In the genomic region with DNA sequence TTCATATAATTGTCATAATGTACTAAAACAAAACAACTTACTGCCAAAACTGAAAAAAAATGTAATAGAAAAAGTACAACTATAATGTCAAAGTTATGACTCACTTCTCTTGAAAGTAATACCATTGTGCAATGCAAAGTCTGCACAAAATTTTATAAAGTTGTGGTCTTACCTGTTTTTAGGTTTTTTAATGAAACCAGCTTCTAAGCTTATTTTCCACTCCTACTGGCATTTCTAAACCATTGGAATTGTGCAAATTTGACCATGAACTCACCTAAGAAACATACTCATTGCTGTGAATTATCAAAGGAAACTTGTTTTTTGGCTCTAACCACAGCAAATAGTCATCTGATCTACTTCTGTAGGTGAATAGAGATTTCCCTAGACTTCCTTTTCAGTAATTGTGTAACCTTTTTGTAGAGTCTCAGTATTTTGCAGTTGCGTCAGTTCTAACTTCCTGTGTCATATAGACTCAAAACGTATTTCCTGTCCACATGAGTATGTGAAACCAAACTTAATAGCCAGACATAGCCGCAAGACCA, we compare ENCODE assay signal across 10 cellular contexts. TPM values are rescaled to one million over a fixed set of nuclear protein-coding genes. Genes with fewer than 3 reads are reported as not detected.
A peak's percentile ranks its signal among the peaks of the same experiment; 100 is the strongest.
DNase-seq lines count a peak whose midpoint lies in the region; ATAC-seq and TF ChIP-seq lines count a peak whose summit lies in the region.
"Had no signal": no experiment of that assay in that cellular context is flagged by ENCODE, and none has a peak within 500 bp of the region (broad histone marks: within the 10 kb centered on the region; RNA-seq: fewer than 3 reads in every experiment).

No MANE protein-coding gene starts in this region.

- POLR2A ChIA-PET in WTC11 (lab: Charles Lee) = no interaction called here

- no peak overlapping the region for H3K4me3 ChIP-seq in right atrium auricular region
- no peak overlapping the region for H3K4me3 ChIP-seq in uterus
- H3K4me3 ChIP-seq: lung had no signal

- TF ChIP-seq CTCF in WTC11 (IDR thresholded peaks at IDR 0.05) = no peak
- TF ChIP-seq CTCF in right atrium auricular region (IDR thresholded peaks at IDR 0.05) = no peak
- TF ChIP-seq CTCF in uterus (IDR thresholded peaks at IDR 0.05) = no peak

- H3K27me3 Mint-ChIP-seq in activated naive CD4-positive, alpha-beta T cell treated with anti-CD3 and anti-CD28 coated beads for 36 hours (ENCODE audit: low read depth) = peaks cover 11% of the 10 kb centered on the region
- peaks cover 7% of the 10 kb centered on the region; the same call in 1 of the 2 replicates for H3K27me3 Mint-ChIP-seq in WTC11 (ENCODE audit: low read depth)

- H3K27me3 ChIP-seq in right atrium auricular region (no peaks in the 10 kb centered on the region), uterus (no peaks in the 10 kb centered on the region)

- no peak overlapping the region for H3K4me3 Mint-ChIP-seq in activated naive CD4-positive, alpha-beta T cell treated with anti-CD3 and anti-CD28 coated beads for 36 hours
- no peak overlapping the region for H3K4me3 Mint-ChIP-seq in WTC11

- H3K36me3 ChIP-seq in right atrium auricular region (no peaks in the 10 kb centered on the region), uterus (no peaks in the 10 kb centered on the region)

- intact Hi-C loops in activated naive CD4-positive, alpha-beta T cell treated with anti-CD3 and anti-CD28 coated beads for 36 hours (cut with micrococcal nuclease) = loop anchor here (1.0 to 10.0 kb wide), 5 partner anchors 138 to 1703 kb away; a partner anchor contains a TSS
- intact Hi-C loops in uterus (cut with DNase I; ENCODE audit: low total_unique reads) = no loop called here

- DNase-seq in activated naive CD4-positive, alpha-beta T cell treated with anti-CD3 and anti-CD28 coated beads for 36 hours = no peak
- DNase-seq in activated naive CD4-positive, alpha-beta T cell treated with anti-CD3 and anti-CD28 coated beads, Interleukin-2, amount 50 U/mL, for 16 hours = no peak
- DNase-seq in WTC11 (ENCODE audit: low spot score) (no peak), right atrium auricular region (ENCODE audit: low spot score) (no peak), uterus (no peak), NCI-H1436 (lab: John Stamatoyannopoulos, UW) (no peak)
- no peak for DNase-seq in stimulated activated naive CD8-positive, alpha-beta T cell treated with anti-CD3 and anti-CD28 coated beads, Interleukin-15, Interleukin-2, amounts not matched to agents 100 U/mL and 50 U/mL, for 24 hours

- H3K27ac Mint-ChIP-seq in activated naive CD4-positive, alpha-beta T cell treated with anti-CD3 and anti-CD28 coated beads for 36 hours = peak overlapping the region; percentile 51
- H3K27ac Mint-ChIP-seq in WTC11 = no peak overlapping the region

- H3K27ac ChIP-seq in right atrium auricular region (no peak overlapping the region), uterus (no peak overlapping the region)
- H3K27ac ChIP-seq: C4-2B had no signal

- H3K9me3 ChIP-seq in right atrium auricular region (no peaks in the 10 kb centered on the region), uterus (no peaks in the 10 kb centered on the region)

- no peak for TF ChIP-seq POLR2A in uterus (IDR thresholded peaks at IDR 0.05)

- H3K4me1 ChIP-seq in right atrium auricular region (peaks cover 0 to 5% of the 10 kb centered on the region in 2 donors), uterus (no peaks in the 10 kb centered on the region)

- H3K4me1 Mint-ChIP-seq in activated naive CD4-positive, alpha-beta T cell treated with anti-CD3 and anti-CD28 coated beads for 36 hours (ENCODE audit: low read depth) = peaks cover 13% of the 10 kb centered on the region
- peaks cover 13% of the 10 kb centered on the region for H3K4me1 Mint-ChIP-seq in WTC11

- ATAC-seq in HG03442 (IDR thresholded peaks at IDR 0.05; ENCODE audit: unreplicated experiment) = peak; percentile 86
- no peak for ATAC-seq in WTC11
- peak; percentile 91 for ATAC-seq in stimulated activated naive CD8-positive, alpha-beta T cell treated with anti-CD3 and anti-CD28 coated beads, Interleukin-15, Interleukin-2, amounts not matched to agents 100 U/mL and 50 U/mL, for 24 hours

- H3K9me3 Mint-ChIP-seq in activated naive CD4-positive, alpha-beta T cell treated with anti-CD3 and anti-CD28 coated beads for 36 hours = peaks cover 4% of the 10 kb centered on the region
- peaks cover 17% of the 10 kb centered on the region for H3K9me3 Mint-ChIP-seq in WTC11

- no peaks in the 10 kb centered on the region for H3K36me3 Mint-ChIP-seq in activated naive CD4-positive, alpha-beta T cell treated with anti-CD3 and anti-CD28 coated beads for 36 hours (ENCODE audit: low read depth)
- H3K36me3 Mint-ChIP-seq in WTC11 = peaks cover 5% of the 10 kb centered on the region

- CTCF ChIA-PET in activated naive CD4-positive, alpha-beta T cell treated with anti-CD3 and anti-CD28 coated beads for 36 hours (lab: Charles Lee) = interaction anchor here (7.7 kb wide), 1 partner anchor 87 kb away, joined by 89 read pairs; no protein-coding TSS in a partner anchor
- CTCF ChIA-PET in WTC11 (lab: Charles Lee) = interaction anchor here (2.5 kb wide), 1 partner anchor 86 kb away, joined by 13 read pairs; no protein-coding TSS in a partner anchor

TF ChIP-seq in WTC11, 78 proteins besides CTCF, POLR2A, EP300 and RAD21:
- TF ChIP-seq ZNF416 (CRISPR knock-in tag; IDR thresholded peaks at IDR 0.05) (no peak), GABPB1 (CRISPR knock-in tag; IDR thresholded peaks at IDR 0.05) (peak; percentile 45; the same call in 1 of the 2 replicates)
- TF ChIP-seq, protein P1, sequence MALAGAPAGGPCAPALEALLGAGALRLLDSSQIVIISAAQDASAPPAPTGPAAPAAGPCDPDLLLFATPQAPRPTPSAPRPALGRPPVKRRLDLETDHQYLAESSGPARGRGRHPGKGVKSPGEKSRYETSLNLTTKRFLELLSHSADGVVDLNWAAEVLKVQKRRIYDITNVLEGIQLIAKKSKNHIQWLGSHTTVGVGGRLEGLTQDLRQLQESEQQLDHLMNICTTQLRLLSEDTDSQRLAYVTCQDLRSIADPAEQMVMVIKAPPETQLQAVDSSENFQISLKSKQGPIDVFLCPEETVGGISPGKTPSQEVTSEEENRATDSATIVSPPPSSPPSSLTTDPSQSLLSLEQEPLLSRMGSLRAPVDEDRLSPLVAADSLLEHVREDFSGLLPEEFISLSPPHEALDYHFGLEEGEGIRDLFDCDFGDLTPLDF (CRISPR knock-in tag; IDR thresholded peaks at IDR 0.05) = no peak
- TF ChIP-seq, protein P2, sequence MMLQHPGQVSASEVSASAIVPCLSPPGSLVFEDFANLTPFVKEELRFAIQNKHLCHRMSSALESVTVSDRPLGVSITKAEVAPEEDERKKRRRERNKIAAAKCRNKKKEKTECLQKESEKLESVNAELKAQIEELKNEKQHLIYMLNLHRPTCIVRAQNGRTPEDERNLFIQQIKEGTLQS (CRISPR knock-in tag; conservative IDR thresholded peaks at IDR 0.05) = no peak

RNA-seq across cellular contexts. Expression of a gene that starts 31.9 kb away (rescaled TPM):
- not detected for total RNA-seq in activated naive CD4-positive, alpha-beta T cell treated with anti-CD3 and anti-CD28 coated beads for 36 hours
- total RNA-seq in WTC11 (2021) (8.4 to 10.2 TPM (median 8.9 TPM) in 3 replicates), right atrium auricular region (10 to 100 TPM; 43.6 to 58.2 TPM), uterus (100 to 1,000 TPM in 1 of 4 donors, 10 to 100 TPM in 3; 88.5 to 135 (median 99.2) TPM)
